ENCODE assay signal across 1 cellular context in genomic region chr4:48196758-48197504, GRCh38.
TF ChIP-seq lines count a peak whose summit lies in the region.

No MANE protein-coding gene starts in this region.

TF ChIP-seq in GM12878, 131 proteins besides CTCF, POLR2A, EP300 and RAD21 (continued from another document and continues in another):
- no peak for TF ChIP-seq ELK1 (IDR thresholded peaks at IDR 0.05; ENCODE audit: low read depth, low read length)
- TF ChIP-seq TCF7 (IDR thresholded peaks at IDR 0.05; ENCODE audit: borderline replicate concordance) = no peak
- TF ChIP-seq BCL11A (IDR thresholded peaks at IDR 0.05; ENCODE audit: low read depth, low read length) = peak; percentile 60; the same call in 1 of the 2 replicates
- TF ChIP-seq SPI1 (IDR thresholded peaks at IDR 0.05; ENCODE audit: borderline replicate concordance, insufficient read depth, low read depth, low read length) = peak; percentile 94
- TF ChIP-seq NRF1 (conservative IDR thresholded peaks at IDR 0.05; ENCODE audit: low read depth, low read length) = no peak
- TF ChIP-seq EED (IDR thresholded peaks at IDR 0.05; ENCODE audit: low read depth) = 0 out of 2 replicates have a peak, but pooled peaks have one; percentile 49
- TF ChIP-seq GATAD2B (conservative IDR thresholded peaks at IDR 0.05; ENCODE audit: low read depth) = no peak
- peak in 1 of 2 experiments; percentile 74; a peak in 1 of 4 replicates for TF ChIP-seq ETV6 (conservative IDR thresholded peaks at IDR 0.05 in 1 of 2, IDR thresholded peaks at IDR 0.05 in 1 of 2; ENCODE audit: borderline replicate concordance in 1 of 2, low read depth in 1 of 2)
- TF ChIP-seq MTA3 (IDR thresholded peaks at IDR 0.05; ENCODE audit: borderline replicate concordance, low read length) = peak; percentile 78; the same call in 1 of the 2 replicates
- TF ChIP-seq E2F8 (IDR thresholded peaks at IDR 0.05; ENCODE audit: low read depth, partially characterized antibody) = no peak
- no peak for TF ChIP-seq EGR1 (IDR thresholded peaks at IDR 0.05; ENCODE audit: borderline replicate concordance in 1 of 2, low read depth in 2 of 2, low read length in 2 of 2)
- TF ChIP-seq MYB (IDR thresholded peaks at IDR 0.05; ENCODE audit: borderline replicate concordance, low read depth, low read length) = peak; percentile 96
- peak; percentile 77 for TF ChIP-seq MTA2 (IDR thresholded peaks at IDR 0.05; ENCODE audit: low read depth)
- peak; percentile 85 for TF ChIP-seq ATF2 (IDR thresholded peaks at IDR 0.05; ENCODE audit: low read length)
- TF ChIP-seq NKRF (conservative IDR thresholded peaks at IDR 0.05) = no peak
- 0 out of 2 replicates have a peak, but pooled peaks have one; percentile 31 for TF ChIP-seq REST (IDR thresholded peaks at IDR 0.05; ENCODE audit: low read depth, low read length)
- peak; percentile 57; the same call in 1 of the 2 replicates for TF ChIP-seq POLR2AphosphoS5 (IDR thresholded peaks at IDR 0.05; ENCODE audit: low read length)
- TF ChIP-seq ASH2L (IDR thresholded peaks at IDR 0.05; ENCODE audit: borderline replicate concordance, low read depth) = 0 out of 2 replicates have a peak, but pooled peaks have one; percentile 39
- TF ChIP-seq MYC (IDR thresholded peaks at IDR 0.05; ENCODE audit: insufficient read depth, insufficient read length, insufficient replicate concordance, low read length, severe bottlenecking) = no peak
- TF ChIP-seq HDGF (IDR thresholded peaks at IDR 0.05) = no peak
- TF ChIP-seq RCOR1 (conservative IDR thresholded peaks at IDR 0.05; ENCODE audit: low read depth, low read length) = no peak
- TF ChIP-seq JUND (IDR thresholded peaks at IDR 0.05; ENCODE audit: low read depth, low read length) = no peak
- no peak for TF ChIP-seq NFXL1 (IDR thresholded peaks at IDR 0.05; ENCODE audit: borderline replicate concordance)
- 0 out of 2 replicates have a peak, but pooled peaks have one; percentile 62 for TF ChIP-seq TAF1 (IDR thresholded peaks at IDR 0.05; ENCODE audit: borderline replicate concordance, low read depth, low read length)
- no peak for TF ChIP-seq ZZZ3 (IDR thresholded peaks at IDR 0.05; ENCODE audit: control insufficient read depth, insufficient read length, low read depth)
- TF ChIP-seq CREB1 (IDR thresholded peaks at IDR 0.05; ENCODE audit: low read depth) = peak; percentile 83
- TF ChIP-seq POU2F2 (IDR thresholded peaks at IDR 0.05; ENCODE audit: borderline replicate concordance, low read depth, low read length) = no peak
- peak; percentile 94 for TF ChIP-seq FOXM1 (IDR thresholded peaks at IDR 0.05; ENCODE audit: low read depth, low read length)
- TF ChIP-seq ZNF592 (IDR thresholded peaks at IDR 0.05) = peak; percentile 85; the same call in 1 of the 2 replicates
- no peak for TF ChIP-seq CBX5 (IDR thresholded peaks at IDR 0.05; ENCODE audit: low read depth)
- TF ChIP-seq NR2C1 (IDR thresholded peaks at IDR 0.05) = no peak
- no peak for TF ChIP-seq ZBTB11 (CRISPR knock-in tag; IDR thresholded peaks at IDR 0.05)
- TF ChIP-seq HDAC6 (IDR thresholded peaks at IDR 0.05; ENCODE audit: unreplicated experiment) = no peak
- peak; percentile 91 for TF ChIP-seq CREM (IDR thresholded peaks at IDR 0.05; ENCODE audit: low read depth)
- no peak for TF ChIP-seq KLF5 (IDR thresholded peaks at IDR 0.05; ENCODE audit: partially characterized antibody)
- TF ChIP-seq BACH1 (IDR thresholded peaks at IDR 0.05; ENCODE audit: borderline replicate concordance) = no peak; the same call in 1 of the 2 replicates
- no peak for TF ChIP-seq PBX3 (IDR thresholded peaks at IDR 0.05; ENCODE audit: insufficient replicate concordance, low read depth, low read length)
- no peak for TF ChIP-seq ATF3 (IDR thresholded peaks at IDR 0.05; ENCODE audit: borderline replicate concordance, extremely low read depth, low read depth, low read length)
